11 cellular contexts compared by ENCODE assay signal in the genomic region with DNA sequence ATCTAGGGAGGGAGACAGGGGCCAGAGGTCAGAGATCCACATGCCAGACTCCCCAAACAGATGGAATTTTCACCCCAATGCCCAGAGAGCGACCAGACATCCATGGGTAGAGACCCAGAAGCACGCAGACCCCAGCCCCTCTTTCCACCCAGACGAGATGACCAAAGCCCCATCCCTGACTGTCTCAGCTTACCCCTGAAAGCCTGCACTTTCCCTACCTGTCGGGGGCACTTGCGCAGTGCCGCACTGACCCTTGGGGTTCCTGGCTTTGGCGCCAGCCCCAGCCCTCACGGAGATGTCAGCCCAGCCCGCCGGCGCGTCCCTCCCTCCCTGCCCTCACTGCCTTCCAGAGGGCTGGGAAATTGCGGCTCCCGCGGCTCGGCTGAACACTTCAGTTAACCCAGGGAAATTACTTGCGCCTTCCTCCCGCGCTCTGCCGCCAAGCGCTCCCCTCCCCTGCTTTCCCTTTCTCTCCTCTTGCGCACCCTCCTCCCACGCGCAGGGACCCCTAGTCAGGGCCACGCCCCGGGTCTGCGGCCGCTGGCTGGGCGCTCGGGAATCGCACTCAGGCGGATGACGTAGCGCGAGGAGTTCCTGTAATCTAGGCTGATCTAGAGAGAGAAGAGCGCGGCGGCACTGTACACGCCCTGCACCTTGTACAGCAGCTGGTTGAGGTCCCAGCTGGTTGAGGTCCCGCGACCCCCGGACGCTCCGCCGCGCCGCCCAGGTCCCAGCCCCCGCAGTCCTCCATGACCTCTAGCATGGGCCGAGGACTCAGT. TPM values are rescaled to one million over a fixed set of nuclear protein-coding genes. Genes with fewer than 3 reads are reported as not detected.
DNase-seq lines count a peak whose midpoint lies in the region; ATAC-seq and TF ChIP-seq lines count a peak whose summit lies in the region.
"Had no signal": no experiment of that assay in that cellular context is flagged by ENCODE, and none has a peak within 500 bp of the region (broad histone marks: within the 10 kb centered on the region; RNA-seq: fewer than 3 reads in every experiment).

No MANE protein-coding gene starts in this region.

- peaks cover 0 to 22% (median 10%) of the 10 kb centered on the region in 8 donors for H3K9me3 ChIP-seq in spleen

- ATAC-seq in SK-N-SH treated with all-trans-retinoic acid at 6 μM for 48 hours (peak; percentile 46; the same call in 2 of the 3 replicates), HG03108 (IDR thresholded peaks at IDR 0.05; ENCODE audit: unreplicated experiment) (no peak)

- WGBS in spleen, 5 donors, result 2 to 5% (median 3%) methylated on average over 39 to 49 of the region's 49 CpGs

- peak overlapping the region in 7 of 8 donors; percentile 17 to 57 (median 19) for H3K4me3 ChIP-seq in spleen
- H3K4me3 ChIP-seq: PC-9 had no signal

- peak; percentile 22 for DNase-seq in NCI-H1694 treated with DMSO at 0.1 percent for 48 hours (lab: John Stamatoyannopoulos, UW)
- DNase-seq in NCI-H1694 (lab: John Stamatoyannopoulos, UW), result no peak
- DNase-seq in glomerular visceral epithelial cell (ENCODE audit: extremely low spot score), result peak; percentile 32
- DNase-seq in spleen, result peak; percentile 56
- DNase-seq in cerebellum (ENCODE audit: low spot score), result no peak
- no peak for DNase-seq in NCI-H187 (lab: John Stamatoyannopoulos, UW)

- no peaks in the 10 kb centered on the region for H3K36me3 ChIP-seq in spleen

- no peak for TF ChIP-seq POLR2A in spleen (IDR thresholded peaks at IDR 0.05)

- intact Hi-C loops in spleen (cut with DNase I; ENCODE audit: low total_unique reads), result no loop called here

- no peak for TF ChIP-seq CTCF in spleen (IDR thresholded peaks at IDR 0.05 in 8 of 11, conservative IDR thresholded peaks at IDR 0.05 in 3 of 11)

- no peak overlapping the region for H3K27ac ChIP-seq in spleen
- H3K27ac ChIP-seq: PC-9 had no signal

- peaks cover 12 to 34% (median 27%) of the 10 kb centered on the region in 6 donors for H3K4me1 ChIP-seq in spleen

- peaks cover 0 to 93% (median 46%) of the 10 kb centered on the region in 7 donors for H3K27me3 ChIP-seq in spleen (replicated peaks in 1 of 7)

TF ChIP-seq in SK-N-SH treated with all-trans-retinoic acid at 6 μM for 48 hours, 23 proteins besides CTCF, POLR2A, EP300 and RAD21:
- TF ChIP-seq TCF4 (CRISPR knock-in tag; IDR thresholded peaks at IDR 0.05; ENCODE audit: borderline replicate concordance) (no peak), GLIS3 (CRISPR knock-in tag; IDR thresholded peaks at IDR 0.05) (no peak), ZFP30 (CRISPR knock-in tag; IDR thresholded peaks at IDR 0.05) (no peak), RARB (CRISPR knock-in tag; IDR thresholded peaks at IDR 0.05) (no peak), ZNF70 (CRISPR knock-in tag; IDR thresholded peaks at IDR 0.05) (no peak), BACH2 (CRISPR knock-in tag; IDR thresholded peaks at IDR 0.05; ENCODE audit: borderline replicate concordance) (no peak), CSRNP3 (CRISPR knock-in tag; IDR thresholded peaks at IDR 0.05) (no peak), TSHZ2 (CRISPR knock-in tag; IDR thresholded peaks at IDR 0.05) (no peak), ISL1 (CRISPR knock-in tag; IDR thresholded peaks at IDR 0.05) (no peak), TOX (CRISPR knock-in tag; IDR thresholded peaks at IDR 0.05; ENCODE audit: borderline replicate concordance) (no peak), ZNF565 (CRISPR knock-in tag; conservative IDR thresholded peaks at IDR 0.05; ENCODE audit: low read depth) (no peak), ZFP3 (CRISPR knock-in tag; IDR thresholded peaks at IDR 0.05) (no peak), ARNTL (CRISPR knock-in tag; IDR thresholded peaks at IDR 0.05; ENCODE audit: borderline replicate concordance, low read depth) (no peak), OSR1 (CRISPR knock-in tag; IDR thresholded peaks at IDR 0.05) (no peak), CSDC2 (CRISPR knock-in tag; IDR thresholded peaks at IDR 0.05) (no peak), SNAI2 (CRISPR knock-in tag; IDR thresholded peaks at IDR 0.05) (no peak)
- TF ChIP-seq, protein P1, sequence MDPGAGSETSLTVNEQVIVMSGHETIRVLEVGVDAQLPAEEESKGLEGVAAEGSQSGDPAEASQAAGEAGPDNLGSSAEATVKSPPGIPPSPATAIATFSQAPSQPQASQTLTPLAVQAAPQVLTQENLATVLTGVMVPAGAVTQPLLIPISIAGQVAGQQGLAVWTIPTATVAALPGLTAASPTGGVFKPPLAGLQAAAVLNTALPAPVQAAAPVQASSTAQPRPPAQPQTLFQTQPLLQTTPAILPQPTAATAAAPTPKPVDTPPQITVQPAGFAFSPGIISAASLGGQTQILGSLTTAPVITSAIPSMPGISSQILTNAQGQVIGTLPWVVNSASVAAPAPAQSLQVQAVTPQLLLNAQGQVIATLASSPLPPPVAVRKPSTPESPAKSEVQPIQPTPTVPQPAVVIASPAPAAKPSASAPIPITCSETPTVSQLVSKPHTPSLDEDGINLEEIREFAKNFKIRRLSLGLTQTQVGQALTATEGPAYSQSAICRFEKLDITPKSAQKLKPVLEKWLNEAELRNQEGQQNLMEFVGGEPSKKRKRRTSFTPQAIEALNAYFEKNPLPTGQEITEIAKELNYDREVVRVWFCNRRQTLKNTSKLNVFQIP (CRISPR knock-in tag; IDR thresholded peaks at IDR 0.05; ENCODE audit: borderline replicate concordance, low read depth), result no peak
- TF ChIP-seq, protein P2, sequence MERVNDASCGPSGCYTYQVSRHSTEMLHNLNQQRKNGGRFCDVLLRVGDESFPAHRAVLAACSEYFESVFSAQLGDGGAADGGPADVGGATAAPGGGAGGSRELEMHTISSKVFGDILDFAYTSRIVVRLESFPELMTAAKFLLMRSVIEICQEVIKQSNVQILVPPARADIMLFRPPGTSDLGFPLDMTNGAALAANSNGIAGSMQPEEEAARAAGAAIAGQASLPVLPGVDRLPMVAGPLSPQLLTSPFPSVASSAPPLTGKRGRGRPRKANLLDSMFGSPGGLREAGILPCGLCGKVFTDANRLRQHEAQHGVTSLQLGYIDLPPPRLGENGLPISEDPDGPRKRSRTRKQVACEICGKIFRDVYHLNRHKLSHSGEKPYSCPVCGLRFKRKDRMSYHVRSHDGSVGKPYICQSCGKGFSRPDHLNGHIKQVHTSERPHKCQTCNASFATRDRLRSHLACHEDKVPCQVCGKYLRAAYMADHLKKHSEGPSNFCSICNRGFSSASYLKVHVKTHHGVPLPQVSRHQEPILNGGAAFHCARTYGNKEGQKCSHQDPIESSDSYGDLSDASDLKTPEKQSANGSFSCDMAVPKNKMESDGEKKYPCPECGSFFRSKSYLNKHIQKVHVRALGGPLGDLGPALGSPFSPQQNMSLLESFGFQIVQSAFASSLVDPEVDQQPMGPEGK (CRISPR knock-in tag; IDR thresholded peaks at IDR 0.05; ENCODE audit: borderline replicate concordance), result no peak
- TF ChIP-seq, protein P3, sequence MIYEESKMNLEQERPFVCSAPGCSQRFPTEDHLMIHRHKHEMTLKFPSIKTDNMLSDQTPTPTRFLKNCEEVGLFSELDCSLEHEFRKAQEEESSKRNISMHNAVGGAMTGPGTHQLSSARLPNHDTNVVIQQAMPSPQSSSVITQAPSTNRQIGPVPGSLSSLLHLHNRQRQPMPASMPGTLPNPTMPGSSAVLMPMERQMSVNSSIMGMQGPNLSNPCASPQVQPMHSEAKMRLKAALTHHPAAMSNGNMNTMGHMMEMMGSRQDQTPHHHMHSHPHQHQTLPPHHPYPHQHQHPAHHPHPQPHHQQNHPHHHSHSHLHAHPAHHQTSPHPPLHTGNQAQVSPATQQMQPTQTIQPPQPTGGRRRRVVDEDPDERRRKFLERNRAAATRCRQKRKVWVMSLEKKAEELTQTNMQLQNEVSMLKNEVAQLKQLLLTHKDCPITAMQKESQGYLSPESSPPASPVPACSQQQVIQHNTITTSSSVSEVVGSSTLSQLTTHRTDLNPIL (CRISPR knock-in tag; IDR thresholded peaks at IDR 0.05; ENCODE audit: low read depth), result no peak

RNA-seq across cellular contexts. Expression of gene ALPG, which starts 12.0 kb away (rescaled TPM):
- total RNA-seq in spleen, result not detected
- polyA plus RNA-seq in spleen, result not detected
- total RNA-seq in cerebellum, result not detected
- total RNA-seq: CD4-positive, CD25-positive, alpha-beta regulatory T cell; liver had no signal
- polyA plus RNA-seq: CD4-positive, CD25-positive, alpha-beta regulatory T cell; liver had no signal

RNA-seq across cellular contexts. Expression of gene ALPI, which starts 37.3 kb away (rescaled TPM):
- total RNA-seq in spleen (not detected), cerebellum (not detected)
- not detected for polyA plus RNA-seq in spleen
- total RNA-seq: CD4-positive, CD25-positive, alpha-beta regulatory T cell; liver; PC-9 had no signal
- polyA plus RNA-seq: CD4-positive, CD25-positive, alpha-beta regulatory T cell had no signal

RNA-seq across cellular contexts. Expression of gene ALPP, which starts 40.1 kb away (rescaled TPM):
- total RNA-seq in spleen (not detected), cerebellum (not detected)
- not detected for polyA plus RNA-seq in spleen
- total RNA-seq: CD4-positive, CD25-positive, alpha-beta regulatory T cell; liver had no signal
- polyA plus RNA-seq: CD4-positive, CD25-positive, alpha-beta regulatory T cell; liver had no signal

Comparison
In these comparisons a context has a peak if more than half of its experiments do, and no peak if none do; other contexts are left out.
1. DNase-seq: peak in NCI-H1694 treated with DMSO at 0.1 percent for 48 hours (single experiment), glomerular visceral epithelial cell (single experiment) and spleen (single experiment); none in NCI-H1694 (single experiment), cerebellum (single experiment) and NCI-H187 (0 of 2).